Comparison of ENCODE assay signal across 18 cellular contexts in genomic region chr10:64573625-64574325, GRCh38.
DNase-seq lines count a peak whose midpoint lies in the region; ATAC-seq, FAIRE-seq and TF ChIP-seq lines count a peak whose summit lies in the region.
"Had no signal": no experiment of that assay in that cellular context is flagged by ENCODE, and none has a peak within 500 bp of the region (broad histone marks: within the 10 kb centered on the region; RNA-seq: fewer than 3 reads in every experiment).

No MANE protein-coding gene starts in this region.

- H3K9me3 ChIP-seq in lung (ENCODE audit: control insufficient read depth in 2 of 2, insufficient read depth in 1 of 2, low read length in 1 of 2) = no peaks in the 10 kb centered on the region
- no peaks in the 10 kb centered on the region for H3K9me3 ChIP-seq in aorta (ENCODE audit: control insufficient read depth, low read length)
- H3K9me3 ChIP-seq: BLaER1, SJSA1 had no signal

- H3K27ac Mint-ChIP-seq in T-cell = no peak overlapping the region

- H3K4me1 Mint-ChIP-seq in T-cell = no peaks in the 10 kb centered on the region

- H3K36me3 Mint-ChIP-seq in T-cell = no peaks in the 10 kb centered on the region

- H3K27me3 ChIP-seq in lung (ENCODE audit: control insufficient read depth, insufficient read depth) (no peaks in the 10 kb centered on the region), aorta (ENCODE audit: control insufficient read depth in 1 of 2, insufficient read depth in 2 of 2, low read length in 1 of 2) (no peaks in the 10 kb centered on the region)
- H3K27me3 ChIP-seq: BLaER1, SJSA1 had no signal

- POLR2A ChIA-PET in T-cell (lab: Charles Lee) = no interaction called here

- H3K27ac ChIP-seq in lung (ENCODE audit: low read depth in 1 of 2, low read length in 1 of 2) (no peak overlapping the region), aorta (ENCODE audit: low read depth in 1 of 2, low read length in 2 of 2) (no peak overlapping the region)
- H3K27ac ChIP-seq: BLaER1, HL-60, SJSA1 had no signal

- CTCF ChIA-PET in T-cell (lab: Charles Lee) = no interaction called here

- peaks cover 0 to 7% (median 5%) of the 10 kb centered on the region in 3 donors for H3K9me3 Mint-ChIP-seq in T-cell

- H3K4me3 ChIP-seq in LNCaP clone FGC (ENCODE audit: low read depth, low read length) = peak overlapping the region; percentile 8; the same call in 1 of the 2 replicates
- no peak overlapping the region for H3K4me3 ChIP-seq in lung
- H3K4me3 ChIP-seq in aorta (ENCODE audit: low read length in 2 of 2) = no peak overlapping the region
- H3K4me3 ChIP-seq: BLaER1, SJSA1 had no signal

- TF ChIP-seq CTCF in LNCaP clone FGC (IDR thresholded peaks at IDR 0.05; ENCODE audit: control insufficient read depth, extremely low read depth, insufficient read depth) = no peak
- TF ChIP-seq CTCF in lung (IDR thresholded peaks at IDR 0.05; ENCODE audit: control extremely low read depth, extremely low read depth) = no peak

- H3K36me3 ChIP-seq in lung (ENCODE audit: control insufficient read depth in 2 of 2, insufficient read depth in 2 of 2, low read length in 2 of 2) = no peaks in the 10 kb centered on the region
- no peaks in the 10 kb centered on the region for H3K36me3 ChIP-seq in aorta (ENCODE audit: control insufficient read depth in 1 of 2, insufficient read depth in 2 of 2, low read length in 1 of 2)
- H3K36me3 ChIP-seq: BLaER1, SJSA1 had no signal

- ATAC-seq in lung (ENCODE audit: insufficient read depth, low FRiP score) (peak; percentile 47), aorta (ENCODE audit: low FRiP score) (peak; percentile 11), HG03196 (IDR thresholded peaks at IDR 0.05; ENCODE audit: unreplicated experiment) (no peak), HG03460 (IDR thresholded peaks at IDR 0.05; ENCODE audit: unreplicated experiment) (no peak), T-cell (replicated peaks in 1 of 4) (no peak)
- ATAC-seq: HCT116 had no signal

- no peak overlapping the region for H3K4me3 Mint-ChIP-seq in T-cell

- H3K27me3 Mint-ChIP-seq in T-cell = no peaks in the 10 kb centered on the region

- DNase-seq in LNCaP clone FGC (ENCODE audit: low read depth) (peak; percentile 87), lung (ENCODE audit: low spot score) (no peak), aorta (no peak), T-cell (no peak)
- DNase-seq: DMS153; KG1; NCI-H1092; NCI-H2107; NCI-H226; NCI-H526 treated with DMSO at 0.1 percent for 48 hours; NK-92 treated with Interleukin-12 subunit alpha and Interleukin-12 subunit beta, amount 100 ng/mL, for 24 hours had no signal

- FAIRE-seq in colon (lab: Jason Lieb, UNC) = peak; percentile 45

- H3K4me1 ChIP-seq in lung (ENCODE audit: control insufficient read depth in 2 of 2, insufficient read depth in 2 of 2, low read length in 2 of 2) (peaks cover 0 to 3% of the 10 kb centered on the region in 2 donors), aorta (ENCODE audit: control insufficient read depth in 1 of 2, insufficient read depth in 2 of 2, low read length in 2 of 2) (no peaks in the 10 kb centered on the region)
- H3K4me1 ChIP-seq: BLaER1, SJSA1 had no signal

- intact Hi-C loops in aorta (cut with DNase I) = no loop called here

- 52 to 79% methylated on average over 1 of the region's 1 CpG for WGBS in lung, 2 donors
- 61 to 77% methylated on average over 1 of the region's 1 CpG for WGBS in aorta, 2 donors

Comparison
In these comparisons a context has a peak if more than half of its experiments do, and no peak if none do; other contexts are left out.
1. ATAC-seq: peak in lung (single experiment) and aorta (single experiment); none in HG03196 (single experiment), HG03460 (single experiment) and T-cell (0 of 4).